In the genomic region with DNA sequence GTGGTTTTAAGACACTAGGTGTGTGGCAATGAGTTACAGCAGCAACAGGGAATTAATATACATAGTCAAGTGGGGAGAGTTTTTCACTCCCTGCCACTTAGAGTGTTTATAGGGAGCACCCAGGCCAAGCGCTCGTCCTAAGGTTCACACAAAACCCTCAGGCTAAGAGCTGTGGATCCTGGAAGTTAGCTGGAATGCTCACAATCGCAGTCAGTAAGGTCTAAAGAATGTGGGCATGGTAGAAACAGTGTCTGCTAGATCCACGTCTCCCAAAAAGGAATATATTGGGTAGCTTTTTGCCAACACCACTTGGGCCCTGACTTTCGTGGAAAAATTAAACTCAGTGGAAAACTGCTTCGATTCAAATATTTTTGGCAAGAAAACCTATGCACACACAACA, we compare ENCODE assay signal across 20 cellular contexts. TPM values are rescaled to one million over a fixed set of nuclear protein-coding genes. Genes with fewer than 3 reads are reported as not detected.
DNase-seq lines count a peak whose midpoint lies in the region; ATAC-seq and TF ChIP-seq lines count a peak whose summit lies in the region.
"Had no signal": no experiment of that assay in that cellular context is flagged by ENCODE, and none has a peak within 500 bp of the region (broad histone marks: within the 10 kb centered on the region; RNA-seq: fewer than 3 reads in every experiment).

No MANE protein-coding gene starts in this region.

- no peak overlapping the region for H3K56ac ChIP-seq in mesendoderm (ENCODE audit: low read length)

- H3K4me3 ChIP-seq in esophagus muscularis mucosa (no peak overlapping the region), sigmoid colon (no peak overlapping the region), mesendoderm (ENCODE audit: low read length) (no peak overlapping the region)
- H3K4me3 ChIP-seq: HAP-1 had no signal

- TF ChIP-seq EP300 in esophagus muscularis mucosa (IDR thresholded peaks at IDR 0.05) (no peak), sigmoid colon (IDR thresholded peaks at IDR 0.05) (no peak)

- no peak overlapping the region for H2BK120ac ChIP-seq in mesendoderm (ENCODE audit: low read depth, low read length)

- H3K27ac ChIP-seq in esophagus muscularis mucosa (replicated peaks in 1 of 4) (peak overlapping the region in 3 of 4 donors; percentile 10 to 46 (median 40)), sigmoid colon (peak overlapping the region; percentile 14 to 58 (median 38)), mesendoderm (ENCODE audit: low read depth, low read length) (no peak overlapping the region)

- H4K5ac ChIP-seq in mesendoderm (ENCODE audit: low read length): no peak overlapping the region

- H3K36me3 ChIP-seq in esophagus muscularis mucosa (no peaks in the 10 kb centered on the region), sigmoid colon (no peaks in the 10 kb centered on the region), mesendoderm (ENCODE audit: control insufficient read depth, insufficient read depth, low read length) (no peaks in the 10 kb centered on the region)
- H3K36me3 ChIP-seq: BE2C, HAP-1 had no signal

- no peaks in the 10 kb centered on the region for H3K79me2 ChIP-seq in mesendoderm (ENCODE audit: control insufficient read depth, insufficient read depth, low read length)

- no peak overlapping the region for H4K8ac ChIP-seq in mesendoderm (ENCODE audit: low read depth, low read length)

- H2BK15ac ChIP-seq in mesendoderm (replicated peaks; ENCODE audit: low read depth): no peak overlapping the region

- no peak overlapping the region for H2BK5ac ChIP-seq in mesendoderm (ENCODE audit: low read length)

- peaks cover 5% of the 10 kb centered on the region for H3K27me3 Mint-ChIP-seq in HFFc6 (ENCODE audit: insufficient read depth)

- H3K23ac ChIP-seq in mesendoderm (ENCODE audit: low read length): no peak overlapping the region

- H3K27me3 ChIP-seq in esophagus muscularis mucosa (no peaks in the 10 kb centered on the region), sigmoid colon (no peaks in the 10 kb centered on the region), mesendoderm (ENCODE audit: insufficient read depth, low read length, poor library complexity) (no peaks in the 10 kb centered on the region)
- H3K27me3 ChIP-seq: BE2C had no signal

- H3K4me1 Mint-ChIP-seq in HFFc6 (ENCODE audit: low read depth): peaks cover 18% of the 10 kb centered on the region
- H3K4me1 Mint-ChIP-seq: CD4-positive, CD25-positive, alpha-beta regulatory T cell; CD8-positive, alpha-beta memory T cell had no signal

- no peak overlapping the region for H3K18ac ChIP-seq in mesendoderm (ENCODE audit: low read length)

- intact Hi-C loops in esophagus muscularis mucosa (cut with DNase I): no loop called here
- intact Hi-C loops in sigmoid colon (cut with DNase I): no loop called here

- 65% methylated on average over 6 of the region's 6 CpGs for WGBS in esophagus muscularis mucosa
- WGBS in sigmoid colon, 2 donors: 87 to 90% methylated on average over 6 of the region's 6 CpGs
- no CpG with 5 or more reads among the region's 6 CpGs for WGBS in mesendoderm (ENCODE audit: extremely low coverage, insufficient coverage, low lambda C conversion rate)

- H3K9me3 ChIP-seq in esophagus muscularis mucosa (no peaks in the 10 kb centered on the region), sigmoid colon (no peaks in the 10 kb centered on the region)
- H3K9me3 ChIP-seq: BE2C, HAP-1 had no signal

- ATAC-seq in GM19463 (IDR thresholded peaks at IDR 0.05; ENCODE audit: unreplicated experiment): no peak

- H3K4ac ChIP-seq in mesendoderm (ENCODE audit: low read depth, low read length): no peak overlapping the region

- no peak for TF ChIP-seq CTCF in HFFc6 (IDR thresholded peaks at IDR 0.05)
- TF ChIP-seq CTCF in esophagus muscularis mucosa (IDR thresholded peaks at IDR 0.05): no peak
- TF ChIP-seq CTCF in sigmoid colon (IDR thresholded peaks at IDR 0.05): no peak

- H3K4me3 Mint-ChIP-seq in HFFc6: no peak overlapping the region
- H3K4me3 Mint-ChIP-seq: CD4-positive, CD25-positive, alpha-beta regulatory T cell; CD8-positive, alpha-beta memory T cell had no signal

- no peak overlapping the region for H2AK5ac ChIP-seq in mesendoderm (ENCODE audit: low read length)

- no peaks in the 10 kb centered on the region for H3K36me3 Mint-ChIP-seq in HFFc6 (ENCODE audit: low read depth)
- H3K36me3 Mint-ChIP-seq: CD4-positive, CD25-positive, alpha-beta regulatory T cell; CD8-positive, alpha-beta memory T cell had no signal

- TF ChIP-seq POLR2A in esophagus muscularis mucosa (IDR thresholded peaks at IDR 0.05; ENCODE audit: low read depth) (no peak), sigmoid colon (IDR thresholded peaks at IDR 0.05) (no peak)

- peak; percentile 7 for DNase-seq in ELF-1 (ENCODE audit: low read depth, low spot score)
- DNase-seq in HFFc6: peak; percentile 28
- peak; percentile 84 for DNase-seq in esophagus muscularis mucosa (ENCODE audit: extremely low spot score)
- no peak for DNase-seq in sigmoid colon
- no peak for DNase-seq in cortex of kidney (lab: John Stamatoyannopoulos, UW)
- DNase-seq in activated CD8-positive, alpha-beta memory T cell treated with anti-CD3 and anti-CD28 coated beads, Interleukin-2, amount 50 U/mL, for 48 hours: no peak
- no peak for DNase-seq in mesendoderm
- DNase-seq: ACHN; BE2C; C1 segment of cervical spinal cord; CD4-positive, CD25-positive, alpha-beta regulatory T cell; CD8-positive, alpha-beta memory T cell; COR-L47; DMS 273 treated with DMSO at 0.1 percent for 48 hours; DMS53; DND-41; GF-D8 had no signal

- no peak overlapping the region for H3K9ac ChIP-seq in mesendoderm (ENCODE audit: low read length)

- H3K9me3 Mint-ChIP-seq in HFFc6: no peaks in the 10 kb centered on the region
- H3K9me3 Mint-ChIP-seq: CD8-positive, alpha-beta memory T cell had no signal

- H3K79me1 ChIP-seq in mesendoderm (ENCODE audit: low read length): no peaks in the 10 kb centered on the region

- H3K4me2 ChIP-seq in mesendoderm (ENCODE audit: low read length): no peak overlapping the region

- no peak overlapping the region for H3K27ac Mint-ChIP-seq in HFFc6
- H3K27ac Mint-ChIP-seq: CD4-positive, CD25-positive, alpha-beta regulatory T cell; CD8-positive, alpha-beta memory T cell had no signal

- H3K4me1 ChIP-seq in esophagus muscularis mucosa: peaks cover 13 to 22% (median 16%) of the 10 kb centered on the region in 4 donors
- H3K4me1 ChIP-seq in sigmoid colon: peaks cover 0 to 23% (median 19%) of the 10 kb centered on the region in 4 donors
- H3K4me1 ChIP-seq in mesendoderm (ENCODE audit: control insufficient read depth, low read depth, low read length): no peaks in the 10 kb centered on the region
- H3K4me1 ChIP-seq: BE2C, HAP-1 had no signal

RNA-seq across cellular contexts. Expression of a gene that starts 36.6 kb away (rescaled TPM):
- total RNA-seq in HFFc6 (2021; fragmentation: NEBNext Ultra II Directional; extraction: Animal tissue kit (Norgen Biotek cat#: 25700)): not detected
- total RNA-seq in esophagus muscularis mucosa (under 1 TPM in 3 of 4 donors, not detected in 1; under 0.01 to 0.50 (median 0.29) TPM), sigmoid colon (under 1 TPM in 3 of 4 donors, not detected in 1; under 0.01 to 0.55 (median 0.41) TPM)
- under 1 TPM; 0.23 to 0.66 (median 0.60) TPM for polyA plus RNA-seq in sigmoid colon
- polyA plus RNA-seq in mesendoderm (2013, experiment 1 of 2): not detected
- polyA plus RNA-seq in mesendoderm (2013, experiment 2 of 2): not detected
- total RNA-seq: CD4-positive, CD25-positive, alpha-beta regulatory T cell; CD8-positive, alpha-beta memory T cell; H4 had no signal
- polyA plus RNA-seq: CD4-positive, CD25-positive, alpha-beta regulatory T cell; CD8-positive, alpha-beta memory T cell had no signal

Comparison
In these comparisons a context has a peak if more than half of its experiments do, and no peak if none do; other contexts are left out.
1. DNase-seq: peak in ELF-1 (single experiment), HFFc6 (single experiment) and esophagus muscularis mucosa (single experiment); none in sigmoid colon (single experiment), cortex of kidney (single experiment), activated CD8-positive, alpha-beta memory T cell treated with anti-CD3 and anti-CD28 coated beads, Interleukin-2, amount 50 U/mL, for 48 hours (single experiment) and mesendoderm (single experiment).